In the genomic region with DNA sequence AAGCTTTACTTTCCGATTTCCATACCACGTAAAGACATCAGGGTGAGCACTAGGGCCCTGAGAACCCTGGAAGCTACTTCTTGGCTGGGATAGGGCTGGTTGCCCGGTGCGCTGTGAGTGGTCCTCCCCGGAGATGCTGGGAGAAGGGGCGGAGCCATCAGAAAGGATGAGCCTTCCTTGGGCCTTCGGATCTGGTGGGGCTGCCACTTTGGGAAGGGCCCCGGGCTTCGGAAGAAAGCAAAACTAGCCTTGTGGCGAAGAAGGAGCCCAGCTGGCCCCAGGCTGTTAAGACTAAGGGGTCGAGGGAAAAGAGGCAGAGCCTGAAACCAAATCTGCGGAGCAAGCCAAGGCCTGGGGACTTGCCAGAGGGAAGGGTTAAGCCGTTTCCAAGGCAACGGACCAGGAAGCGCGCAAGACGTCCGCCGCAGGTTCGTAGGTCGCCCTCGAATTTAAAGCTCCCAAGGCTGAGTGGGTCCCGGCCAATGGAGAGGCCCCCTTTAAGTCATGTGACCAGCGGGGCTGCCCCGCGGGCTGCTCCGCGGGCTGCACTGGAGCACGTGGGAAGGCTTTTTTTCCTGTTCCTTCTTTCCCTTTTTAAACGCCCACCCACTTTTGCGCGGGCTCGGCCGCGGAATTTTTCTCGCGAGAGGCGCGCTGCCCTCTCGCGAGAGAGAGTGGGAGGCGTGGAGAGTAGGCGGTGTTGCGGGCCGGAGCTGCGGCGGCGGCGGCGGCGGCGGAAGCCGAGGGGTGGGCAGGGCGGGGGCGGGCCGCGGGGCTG, we compare ENCODE assay signal across 8 cellular contexts. TPM values are rescaled to one million over a fixed set of nuclear protein-coding genes. Genes with fewer than 3 reads are reported as not detected.
DNase-seq lines count a peak whose midpoint lies in the region; ATAC-seq and TF ChIP-seq lines count a peak whose summit lies in the region.

No MANE protein-coding gene starts in this region.

- H3K4me3 Mint-ChIP-seq in activated naive CD8-positive, alpha-beta T cell, result peak overlapping the region; percentile 92
- H3K4me3 Mint-ChIP-seq in glutamatergic neuron (ENCODE audit: unreplicated experiment), result peak overlapping the region; percentile 96

- no peaks in the 10 kb centered on the region for H3K9me3 Mint-ChIP-seq in activated naive CD8-positive, alpha-beta T cell (ENCODE audit: low read depth)
- no peaks in the 10 kb centered on the region for H3K9me3 Mint-ChIP-seq in glutamatergic neuron (ENCODE audit: unreplicated experiment)

- TF ChIP-seq CTCF in GM10248 (IDR thresholded peaks at IDR 0.05; ENCODE audit: control extremely low read depth, extremely low read depth, low read depth, missing control alignments), result no peak
- no peak for TF ChIP-seq CTCF in glutamatergic neuron (IDR thresholded peaks at IDR 0.05; ENCODE audit: partially characterized antibody, unreplicated experiment)
- no peak for TF ChIP-seq CTCF in omental fat pad (IDR thresholded peaks at IDR 0.05)
- TF ChIP-seq CTCF in testis (IDR thresholded peaks at IDR 0.05), result no peak

- peaks cover 3% of the 10 kb centered on the region for H3K36me3 Mint-ChIP-seq in activated naive CD8-positive, alpha-beta T cell
- no peaks in the 10 kb centered on the region for H3K36me3 Mint-ChIP-seq in glutamatergic neuron (ENCODE audit: unreplicated experiment)

- ATAC-seq in HG02610 (IDR thresholded peaks at IDR 0.05; ENCODE audit: unreplicated experiment) (peak; percentile 85), SK-N-SH treated with all-trans-retinoic acid at 6 μM for 48 hours (peak; percentile 93), omental fat pad (ENCODE audit: low FRiP score) (peak; percentile 94)

- no peaks in the 10 kb centered on the region for H3K36me3 ChIP-seq in testis (ENCODE audit: low read depth, missing control alignments)

- no peaks in the 10 kb centered on the region for H3K27me3 ChIP-seq in testis

- CTCF ChIA-PET in GM10248 (lab: Yijun Ruan, JAX), result interaction anchor here (1.1 to 2.0 kb wide), 4 partner anchors 10 to 142 kb away, joined by 3 to 5 read pairs (median 5); no protein-coding TSS in a partner anchor

- 1 to 2% methylated on average over 41 to 45 of the region's 57 CpGs for WGBS in testis, 2 donors

- DNase-seq in GM10248 (ENCODE audit: extremely low spot score) (peak; percentile 95), NCI-H1092 (lab: John Stamatoyannopoulos, UW) (peak; percentile 95), glutamatergic neuron (peak; percentile 88), omental fat pad (ENCODE audit: low spot score) (peak; percentile 65), testis (peak; percentile 97)

- H3K27me3 Mint-ChIP-seq in activated naive CD8-positive, alpha-beta T cell, result no peaks in the 10 kb centered on the region
- H3K27me3 Mint-ChIP-seq in glutamatergic neuron (ENCODE audit: unreplicated experiment), result peaks cover 8% of the 10 kb centered on the region

- TF ChIP-seq POLR2A in testis (IDR thresholded peaks at IDR 0.05), result no peak

- H3K4me1 Mint-ChIP-seq in activated naive CD8-positive, alpha-beta T cell (ENCODE audit: low read depth), result peaks cover 47% of the 10 kb centered on the region
- H3K4me1 Mint-ChIP-seq in glutamatergic neuron (ENCODE audit: low read depth, unreplicated experiment), result peaks cover 11% of the 10 kb centered on the region

- intact Hi-C loops in testis (cut with DNase I; ENCODE audit: low total_unique reads), result no loop called here

- H3K27ac ChIP-seq in testis, result peak overlapping the region; percentile 95 to 96

- peak overlapping the region; percentile 88 to 99 for H3K4me3 ChIP-seq in testis

- H3K9me3 ChIP-seq in testis, result no peaks in the 10 kb centered on the region

- peak overlapping the region; percentile 95 for H3K27ac Mint-ChIP-seq in activated naive CD8-positive, alpha-beta T cell
- H3K27ac Mint-ChIP-seq in glutamatergic neuron (ENCODE audit: unreplicated experiment), result peak overlapping the region; percentile 90

- peaks cover 7% of the 10 kb centered on the region for H3K4me1 ChIP-seq in testis

- POLR2A ChIA-PET in GM10248 (lab: Yijun Ruan, JAX), result interaction anchor here (1.4 kb wide), 1 partner anchor 109 kb away, joined by 3 read pairs; no protein-coding TSS in a partner anchor

TF ChIP-seq in SK-N-SH treated with all-trans-retinoic acid at 6 μM for 48 hours, 23 proteins besides CTCF, POLR2A, EP300 and RAD21:
- no peak for TF ChIP-seq GLIS3 (CRISPR knock-in tag; IDR thresholded peaks at IDR 0.05)
- TF ChIP-seq ZC3H10 (CRISPR knock-in tag; IDR thresholded peaks at IDR 0.05), result no peak
- 0 out of 2 replicates have a peak, but pooled peaks have one; percentile 24 for TF ChIP-seq ZFP3 (CRISPR knock-in tag; IDR thresholded peaks at IDR 0.05)
- TF ChIP-seq, protein P1, sequence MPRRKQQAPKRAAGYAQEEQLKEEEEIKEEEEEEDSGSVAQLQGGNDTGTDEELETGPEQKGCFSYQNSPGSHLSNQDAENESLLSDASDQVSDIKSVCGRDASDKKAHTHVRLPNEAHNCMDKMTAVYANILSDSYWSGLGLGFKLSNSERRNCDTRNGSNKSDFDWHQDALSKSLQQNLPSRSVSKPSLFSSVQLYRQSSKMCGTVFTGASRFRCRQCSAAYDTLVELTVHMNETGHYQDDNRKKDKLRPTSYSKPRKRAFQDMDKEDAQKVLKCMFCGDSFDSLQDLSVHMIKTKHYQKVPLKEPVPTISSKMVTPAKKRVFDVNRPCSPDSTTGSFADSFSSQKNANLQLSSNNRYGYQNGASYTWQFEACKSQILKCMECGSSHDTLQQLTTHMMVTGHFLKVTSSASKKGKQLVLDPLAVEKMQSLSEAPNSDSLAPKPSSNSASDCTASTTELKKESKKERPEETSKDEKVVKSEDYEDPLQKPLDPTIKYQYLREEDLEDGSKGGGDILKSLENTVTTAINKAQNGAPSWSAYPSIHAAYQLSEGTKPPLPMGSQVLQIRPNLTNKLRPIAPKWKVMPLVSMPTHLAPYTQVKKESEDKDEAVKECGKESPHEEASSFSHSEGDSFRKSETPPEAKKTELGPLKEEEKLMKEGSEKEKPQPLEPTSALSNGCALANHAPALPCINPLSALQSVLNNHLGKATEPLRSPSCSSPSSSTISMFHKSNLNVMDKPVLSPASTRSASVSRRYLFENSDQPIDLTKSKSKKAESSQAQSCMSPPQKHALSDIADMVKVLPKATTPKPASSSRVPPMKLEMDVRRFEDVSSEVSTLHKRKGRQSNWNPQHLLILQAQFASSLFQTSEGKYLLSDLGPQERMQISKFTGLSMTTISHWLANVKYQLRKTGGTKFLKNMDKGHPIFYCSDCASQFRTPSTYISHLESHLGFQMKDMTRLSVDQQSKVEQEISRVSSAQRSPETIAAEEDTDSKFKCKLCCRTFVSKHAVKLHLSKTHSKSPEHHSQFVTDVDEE (CRISPR knock-in tag; IDR thresholded peaks at IDR 0.05), result 0 out of 2 replicates have a peak, but pooled peaks have one; percentile 28

RNA-seq across cellular contexts. Expression of a gene that starts 0.4 kb away (rescaled TPM):
- total RNA-seq in glutamatergic neuron (ENCODE audit: unreplicated experiment) (33.2 TPM), omental fat pad (10 to 100 TPM; 20.3 to 42.4 (median 28.4) TPM), testis (10 to 100 TPM; 48.4 to 62.0 TPM)
- polyA plus RNA-seq in testis (ENCODE audit: insufficient read depth, low read depth, low replicate concordance), result 31.5 TPM

Comparison
In these comparisons a context has a peak if more than half of its experiments do, and no peak if none do; other contexts are left out.
1. Peak in every context shown above with its lines: DNase-seq, ATAC-seq, H3K4me3 ChIP-seq and H3K27ac ChIP-seq.